Comparison of ENCODE assay signal across 29 cellular contexts in genomic region chr15:38436993-38437392, GRCh38.
"Had no signal": no experiment of that assay in that cellular context is flagged by ENCODE, and none has a peak within 500 bp of the region (broad histone marks: within the 10 kb centered on the region; RNA-seq: fewer than 3 reads in every experiment).

No MANE protein-coding gene starts in this region.

- H3K36me3 ChIP-seq: stomach, suprapubic skin, thoracic aorta, thyroid gland, tibial artery, tibial nerve, transverse colon, upper lobe of left lung, upper lobe of right lung, uterus, vagina had no signal

- ATAC-seq: stimulated activated effector memory CD8-positive, alpha-beta T cell treated with anti-CD3 and anti-CD28 coated beads, Interleukin-12 subunit alpha, Interleukin-12 subunit beta, amount 100 ng/mL, for 72 hours; stimulated activated memory B cell treated with anti-CD40 and anti-IgM and Interleukin-4, amounts not matched to agents 10 μg/mL and 1 μg/mL and 100 μg/mL, for 72 hours; stimulated activated naive B cell treated with anti-CD40 and anti-IgM and Interleukin-4, amounts not matched to agents 10 μg/mL and 1 μg/mL and 100 μg/mL, for 72 hours; stimulated activated naive CD8-positive, alpha-beta T cell treated with anti-CD3 and anti-CD28 coated beads, Interleukin-15, amount 100 ng/mL, for 72 hours; stimulated activated naive CD8-positive, alpha-beta T cell treated with anti-CD3 and anti-CD28 coated beads, Interleukin-15, Interleukin-2, amounts not matched to agents 100 U/mL and 50 U/mL, for 24 hours; upper lobe of right lung had no signal

- DNase-seq: stimulated activated CD4-positive, alpha-beta T cell treated with anti-CD3 and anti-CD28 coated beads, Interleukin-2, amount 100 ng/mL, for 48 hours; stimulated activated CD4-positive, alpha-beta T cell treated with anti-CD3 and anti-CD28 coated beads, Interleukin-4, amount 100 ng/mL, for 1 hour; stimulated activated CD4-positive, alpha-beta T cell treated with anti-CD3 and anti-CD28 coated beads, Interleukin-4, amount 100 ng/mL, for 24 hours; stimulated activated CD4-positive, alpha-beta T cell treated with anti-CD3 and anti-CD28 coated beads, Interleukin-4, amount 100 ng/mL, for 4 hours; stimulated activated CD8-positive, alpha-beta memory T cell treated with anti-CD3 and anti-CD28 coated beads, Interleukin-4, amount 100 ng/mL, for 48 hours; stimulated activated naive B cell treated with anti-CD40 and anti-IgM and Interleukin-4, amounts not matched to agents 10 μg/mL and 1 μg/mL and 100 μg/mL, for 72 hours; stimulated activated naive CD4-positive, alpha-beta T cell; stimulated activated naive CD4-positive, alpha-beta T cell treated with Interleukin-2 at 50 U/mL for 16 hours; stimulated activated naive CD8-positive, alpha-beta T cell treated with anti-CD3 and anti-CD28 coated beads, Interleukin-15, amount 100 ng/mL, for 72 hours; stimulated activated naive CD8-positive, alpha-beta T cell treated with anti-CD3 and anti-CD28 coated beads, Interleukin-15, Interleukin-2, amounts not matched to agents 100 U/mL and 50 U/mL, for 24 hours; stomach; substantia nigra; testis; thyroid gland; tibial artery; transverse colon; trophoblast cell; upper lobe of left lung; upper lobe of right lung; uterus had no signal

- H3K27ac ChIP-seq: stomach, suprapubic skin, testis, thoracic aorta, thyroid gland, tibial artery, tibial nerve, transverse colon, upper lobe of left lung, upper lobe of right lung, uterus, vagina had no signal

- H3K4me3 Mint-ChIP-seq: stimulated activated effector memory CD8-positive, alpha-beta T cell treated with anti-CD3 and anti-CD28 coated beads, Interleukin-12 subunit alpha, Interleukin-12 subunit beta, amount 100 ng/mL, for 72 hours; stimulated activated memory B cell treated with anti-CD40 and anti-IgM and Interleukin-4, amounts not matched to agents 10 μg/mL and 1 μg/mL and 100 μg/mL, for 72 hours; stimulated activated naive B cell treated with anti-CD40 and anti-IgM and Interleukin-4, amounts not matched to agents 10 μg/mL and 1 μg/mL and 100 μg/mL, for 72 hours; stimulated activated naive CD8-positive, alpha-beta T cell treated with anti-CD3 and anti-CD28 coated beads, Interleukin-15, amount 100 ng/mL, for 72 hours; stimulated activated naive CD8-positive, alpha-beta T cell treated with anti-CD3 and anti-CD28 coated beads, Interleukin-15, Interleukin-2, amounts not matched to agents 100 ng/mL and 50 ng/mL, for 24 hours; type B pancreatic cell had no signal

- H3K27ac Mint-ChIP-seq: stimulated activated effector memory CD8-positive, alpha-beta T cell treated with anti-CD3 and anti-CD28 coated beads, Interleukin-12 subunit alpha, Interleukin-12 subunit beta, amount 100 ng/mL, for 72 hours; stimulated activated memory B cell treated with anti-CD40 and anti-IgM and Interleukin-4, amounts not matched to agents 10 μg/mL and 1 μg/mL and 100 μg/mL, for 72 hours; stimulated activated naive B cell treated with anti-CD40 and anti-IgM and Interleukin-4, amounts not matched to agents 10 μg/mL and 1 μg/mL and 100 μg/mL, for 72 hours; stimulated activated naive CD8-positive, alpha-beta T cell treated with anti-CD3 and anti-CD28 coated beads, Interleukin-15, amount 100 ng/mL, for 72 hours; stimulated activated naive CD8-positive, alpha-beta T cell treated with anti-CD3 and anti-CD28 coated beads, Interleukin-15, Interleukin-2, amounts not matched to agents 100 ng/mL and 50 ng/mL, for 24 hours; type B pancreatic cell had no signal

- H3K4me1 ChIP-seq: suprapubic skin, testis, upper lobe of right lung, uterus, vagina had no signal

- H3K9me3 ChIP-seq: suprapubic skin, testis, thoracic aorta, thyroid gland, tibial nerve, transverse colon, upper lobe of right lung, uterus, vagina had no signal

- H3K9me3 Mint-ChIP-seq: stimulated activated effector memory CD8-positive, alpha-beta T cell treated with anti-CD3 and anti-CD28 coated beads, Interleukin-12 subunit alpha, Interleukin-12 subunit beta, amount 100 ng/mL, for 72 hours; stimulated activated naive CD8-positive, alpha-beta T cell treated with anti-CD3 and anti-CD28 coated beads, Interleukin-15, amount 100 ng/mL, for 72 hours; stimulated activated naive CD8-positive, alpha-beta T cell treated with anti-CD3 and anti-CD28 coated beads, Interleukin-15, Interleukin-2, amounts not matched to agents 100 ng/mL and 50 ng/mL, for 24 hours had no signal

- H3K36me3 Mint-ChIP-seq: stimulated activated effector memory CD8-positive, alpha-beta T cell treated with anti-CD3 and anti-CD28 coated beads, Interleukin-12 subunit alpha, Interleukin-12 subunit beta, amount 100 ng/mL, for 72 hours; stimulated activated memory B cell treated with anti-CD40 and anti-IgM and Interleukin-4, amounts not matched to agents 10 μg/mL and 1 μg/mL and 100 μg/mL, for 72 hours; type B pancreatic cell had no signal

- H3K27me3 ChIP-seq: suprapubic skin, testis, thyroid gland, tibial artery, tibial nerve, upper lobe of left lung, upper lobe of right lung, uterus, vagina had no signal

- H3K4me3 ChIP-seq: stomach, suprapubic skin, testis, thoracic aorta, thyroid gland, tibial artery, tibial nerve, transverse colon, upper lobe of left lung, upper lobe of right lung, uterus, vagina had no signal

- FAIRE-seq: urothelium cell line had no signal
